17 cellular contexts compared by ENCODE assay signal in genomic region chr20:43757870-43758269, GRCh38. TPM values are rescaled to one million over a fixed set of nuclear protein-coding genes. Genes with fewer than 3 reads are reported as not detected.
"Had no signal": no experiment of that assay in that cellular context is flagged by ENCODE, and none has a peak within 500 bp of the region (broad histone marks: within the 10 kb centered on the region; RNA-seq: fewer than 3 reads in every experiment).

No MANE protein-coding gene starts in this region.

RNA-seq across cellular contexts. Expression of gene GTSF1L, which starts 31.1 kb away (rescaled TPM):
- total RNA-seq: dorsolateral prefrontal cortex, fibroblast of lung, fibroblast of villous mesenchyme, gastrocnemius medialis, heart right ventricle, liver, lung microvascular endothelial cell, occipital lobe, pancreas, progenitor cell of endocrine pancreas, right cardiac atrium, suprapubic skin, thyroid gland, upper lobe of left lung, uterus had no signal
- polyA plus RNA-seq: esophagus, fibroblast of lung, heart right ventricle, liver, pancreas, right cardiac atrium, small intestine had no signal
